In the genomic region with DNA sequence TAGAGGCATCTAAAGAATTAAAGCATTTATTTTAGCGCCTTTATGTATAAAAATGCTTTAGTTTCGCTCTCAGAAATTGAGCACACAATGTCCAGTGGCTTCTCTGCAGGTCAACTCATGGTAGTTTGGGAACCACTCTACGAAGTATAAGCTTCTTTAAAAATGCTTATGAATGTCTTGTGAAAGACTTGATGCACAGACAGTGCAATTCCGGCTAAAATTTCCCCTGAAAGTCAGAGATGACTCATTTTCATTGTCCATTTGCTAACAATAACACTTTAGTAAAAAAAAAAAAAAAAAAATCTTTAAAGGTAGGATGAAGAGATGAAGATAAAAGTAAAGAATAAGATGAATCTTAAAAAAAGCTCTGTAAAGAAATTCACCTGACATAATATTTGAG, we compare ENCODE assay signal across 1 cellular context.
TF ChIP-seq lines count a peak whose summit lies in the region.

No MANE protein-coding gene starts in this region.

TF ChIP-seq in HepG2, 621 proteins besides CTCF, POLR2A, EP300 and RAD21 (continued from another document):
- TF ChIP-seq, protein P1, sequence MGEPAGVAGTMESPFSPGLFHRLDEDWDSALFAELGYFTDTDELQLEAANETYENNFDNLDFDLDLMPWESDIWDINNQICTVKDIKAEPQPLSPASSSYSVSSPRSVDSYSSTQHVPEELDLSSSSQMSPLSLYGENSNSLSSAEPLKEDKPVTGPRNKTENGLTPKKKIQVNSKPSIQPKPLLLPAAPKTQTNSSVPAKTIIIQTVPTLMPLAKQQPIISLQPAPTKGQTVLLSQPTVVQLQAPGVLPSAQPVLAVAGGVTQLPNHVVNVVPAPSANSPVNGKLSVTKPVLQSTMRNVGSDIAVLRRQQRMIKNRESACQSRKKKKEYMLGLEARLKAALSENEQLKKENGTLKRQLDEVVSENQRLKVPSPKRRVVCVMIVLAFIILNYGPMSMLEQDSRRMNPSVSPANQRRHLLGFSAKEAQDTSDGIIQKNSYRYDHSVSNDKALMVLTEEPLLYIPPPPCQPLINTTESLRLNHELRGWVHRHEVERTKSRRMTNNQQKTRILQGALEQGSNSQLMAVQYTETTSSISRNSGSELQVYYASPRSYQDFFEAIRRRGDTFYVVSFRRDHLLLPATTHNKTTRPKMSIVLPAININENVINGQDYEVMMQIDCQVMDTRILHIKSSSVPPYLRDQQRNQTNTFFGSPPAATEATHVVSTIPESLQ (CRISPR knock-in tag; conservative IDR thresholded peaks at IDR 0.05), result no peak
- TF ChIP-seq TCF7 (IDR thresholded peaks at IDR 0.05; ENCODE audit: low read depth) (no peak), ZNF562 (CRISPR knock-in tag; IDR thresholded peaks at IDR 0.05; ENCODE audit: borderline replicate concordance) (no peak)
